In genomic region chr2:233758849-233759248, GRCh38 we compare ENCODE assay signal across 23 cellular contexts. TPM values are rescaled to one million over a fixed set of nuclear protein-coding genes. Genes with fewer than 3 reads are reported as not detected.
"Had no signal": no experiment of that assay in that cellular context is flagged by ENCODE, and none has a peak within 500 bp of the region (broad histone marks: within the 10 kb centered on the region; RNA-seq: fewer than 3 reads in every experiment).

No MANE protein-coding gene starts in this region.

- H3K27me3 ChIP-seq: ascending aorta, SJCRH30 had no signal

- H3K27ac ChIP-seq: ascending aorta, RWPE1, SJCRH30 had no signal

- H3K9me3 ChIP-seq: ascending aorta, SJCRH30 had no signal

- H3K4me3 ChIP-seq: ascending aorta, SJCRH30 had no signal

- ATAC-seq: activated CD4-positive, CD25-positive, alpha-beta regulatory T cell treated with anti-CD3 and anti-CD28 coated beads, Interleukin-2, amount 50 U/mL, for 24 hours; activated CD8-positive, alpha-beta T cell treated with anti-CD3 and anti-CD28 coated beads, Interleukin-2, amount 10 ng/mL, durations not matched to agents 7 days and 5 days; Panc1 had no signal

- H3K36me3 ChIP-seq: ascending aorta, SJCRH30 had no signal

- DNase-seq: activated CD4-positive, alpha-beta T cell treated with anti-CD3 and anti-CD28 coated beads for 4 hours; activated CD4-positive, alpha-beta T cell treated with anti-CD3 and anti-CD28 coated beads, Interleukin-2, amount 50 U/mL, for 4 hours; activated CD8-positive, alpha-beta memory T cell treated with anti-CD3 and anti-CD28 coated beads, Interleukin-2, amount 50 U/mL, for 48 hours; activated CD8-positive, alpha-beta T cell treated with anti-CD3 and anti-CD28 coated beads, Interleukin-2, amount 10 ng/mL, durations not matched to agents 7 days and 5 days; activated naive CD4-positive, alpha-beta T cell treated with anti-CD3 and anti-CD28 coated beads, Interleukin-2, amount 50 U/mL, for 16 hours; activated naive CD8-positive, alpha-beta T cell treated with anti-CD3 and anti-CD28 coated beads, Interleukin-2, amount 10 ng/mL, durations not matched to agents 7 days and 5 days; activated T-cell treated with anti-CD3 and anti-CD28 coated beads, Interleukin-2, amount 50 U/mL, for 1 hour; amniotic stem cell; KG1; NCI-H1092; NCI-H1417; NCI-H2029; NCI-H510A treated with DMSO at 0.1 percent for 48 hours; NCI-H69; NK-92 treated with Interleukin-12 subunit alpha and Interleukin-12 subunit beta, amount 100 ng/mL, for 24 hours; OCI-M1; Right ventricle myocardium superior; SJCRH30 had no signal

- H3K4me1 ChIP-seq: ascending aorta, SJCRH30 had no signal

RNA-seq across cellular contexts. Expression of gene UGT1A1, which starts 1.2 kb away (rescaled TPM):
- total RNA-seq: activated CD8-positive, alpha-beta T cell treated with anti-CD3 and anti-CD28 coated beads, Interleukin-2, amount 10 ng/mL, durations not matched to agents 7 days and 5 days; activated naive CD8-positive, alpha-beta T cell treated with anti-CD3 and anti-CD28 coated beads, Interleukin-2, amount 10 ng/mL, durations not matched to agents 7 days and 5 days; ascending aorta; MCF 10A; Right ventricle myocardium superior; SJCRH30 had no signal

RNA-seq across cellular contexts. Expression of gene MROH2A, which starts 19.3 kb away (rescaled TPM):
- total RNA-seq: activated CD8-positive, alpha-beta T cell treated with anti-CD3 and anti-CD28 coated beads, Interleukin-2, amount 10 ng/mL, durations not matched to agents 7 days and 5 days; activated naive CD8-positive, alpha-beta T cell treated with anti-CD3 and anti-CD28 coated beads, Interleukin-2, amount 10 ng/mL, durations not matched to agents 7 days and 5 days; ascending aorta; MCF 10A; Right ventricle myocardium superior; SJCRH30 had no signal

RNA-seq across cellular contexts. Expression of gene UGT1A3, which starts 30.0 kb away (rescaled TPM):
- total RNA-seq: activated CD8-positive, alpha-beta T cell treated with anti-CD3 and anti-CD28 coated beads, Interleukin-2, amount 10 ng/mL, durations not matched to agents 7 days and 5 days; activated naive CD8-positive, alpha-beta T cell treated with anti-CD3 and anti-CD28 coated beads, Interleukin-2, amount 10 ng/mL, durations not matched to agents 7 days and 5 days; ascending aorta; MCF 10A; Right ventricle myocardium superior; SJCRH30 had no signal

RNA-seq across cellular contexts. Expression of gene UGT1A4, which starts 40.3 kb away (rescaled TPM):
- total RNA-seq: activated CD8-positive, alpha-beta T cell treated with anti-CD3 and anti-CD28 coated beads, Interleukin-2, amount 10 ng/mL, durations not matched to agents 7 days and 5 days; activated naive CD8-positive, alpha-beta T cell treated with anti-CD3 and anti-CD28 coated beads, Interleukin-2, amount 10 ng/mL, durations not matched to agents 7 days and 5 days; ascending aorta; MCF 10A; Right ventricle myocardium superior; SJCRH30 had no signal

RNA-seq across cellular contexts. Expression of gene UGT1A5, which starts 46.1 kb away (rescaled TPM):
- total RNA-seq: activated CD8-positive, alpha-beta T cell treated with anti-CD3 and anti-CD28 coated beads, Interleukin-2, amount 10 ng/mL, durations not matched to agents 7 days and 5 days; activated naive CD8-positive, alpha-beta T cell treated with anti-CD3 and anti-CD28 coated beads, Interleukin-2, amount 10 ng/mL, durations not matched to agents 7 days and 5 days; ascending aorta; MCF 10A; Right ventricle myocardium superior; SJCRH30 had no signal
